19 cellular contexts compared by ENCODE assay signal in the genomic region with DNA sequence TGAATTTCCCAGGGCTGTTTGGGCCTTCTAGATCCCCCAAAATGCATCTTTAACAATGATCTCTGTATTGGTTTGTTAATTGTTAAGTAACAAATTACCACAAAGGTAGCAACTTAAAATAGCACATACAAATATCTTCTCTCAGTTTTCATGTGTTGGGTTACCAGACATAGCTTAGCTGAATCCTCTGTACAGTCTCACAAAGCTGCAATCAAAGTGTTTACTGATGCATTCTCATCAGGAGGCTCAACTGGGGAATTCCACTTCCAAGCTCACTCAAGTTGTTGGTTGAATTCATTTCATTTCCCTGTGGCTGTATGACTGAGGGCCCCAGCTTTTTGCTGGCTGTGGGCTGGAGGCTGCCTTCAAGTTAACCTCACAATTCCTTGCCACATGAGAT.
DNase-seq lines count a peak whose midpoint lies in the region; ATAC-seq and TF ChIP-seq lines count a peak whose summit lies in the region.
"Had no signal": no experiment of that assay in that cellular context is flagged by ENCODE, and none has a peak within 500 bp of the region (broad histone marks: within the 10 kb centered on the region; RNA-seq: fewer than 3 reads in every experiment).

No MANE protein-coding gene starts in this region.

- peak; percentile 48 for ATAC-seq in GM18861 (IDR thresholded peaks at IDR 0.05; ENCODE audit: unreplicated experiment)
- ATAC-seq in GM19463 (IDR thresholded peaks at IDR 0.05; ENCODE audit: unreplicated experiment), result peak; percentile 53
- ATAC-seq in activated T-helper 17 cell treated with anti-CD3 and anti-CD28 coated beads, Interleukin-2, amount 50 U/mL, for 72 hours (replicated peaks), result peak; percentile 65

- intact Hi-C loops in activated naive CD4-positive, alpha-beta T cell treated with anti-CD3 and anti-CD28 coated beads for 36 hours (cut with micrococcal nuclease), result loop anchor here (1.0 to 10.0 kb wide), 2 partner anchors 11 to 225 kb away; no protein-coding TSS in a partner anchor

- H3K4me3 Mint-ChIP-seq in activated naive CD4-positive, alpha-beta T cell treated with anti-CD3 and anti-CD28 coated beads for 36 hours, result no peak overlapping the region
- no peak overlapping the region for H3K4me3 Mint-ChIP-seq in activated naive CD4-positive, alpha-beta T cell treated with anti-CD3 and anti-CD28 coated beads, Interleukin-2, amount 10 ng/mL, durations not matched to agents 7 days and 5 days
- H3K4me3 Mint-ChIP-seq in activated T-helper 17 cell treated with anti-CD3 and anti-CD28 coated beads, Interleukin-2, amount 50 U/mL, for 72 hours, result peak overlapping the region; percentile 7
- no peak overlapping the region for H3K4me3 Mint-ChIP-seq in nephron progenitor cell
- H3K4me3 Mint-ChIP-seq: B cell, CD14-positive monocyte had no signal

- H3K4me1 Mint-ChIP-seq in activated naive CD4-positive, alpha-beta T cell treated with anti-CD3 and anti-CD28 coated beads for 36 hours (ENCODE audit: low read depth), result peaks cover 56% of the 10 kb centered on the region
- H3K4me1 Mint-ChIP-seq in activated naive CD4-positive, alpha-beta T cell treated with anti-CD3 and anti-CD28 coated beads, Interleukin-2, amount 10 ng/mL, durations not matched to agents 7 days and 5 days, result peaks cover 67% of the 10 kb centered on the region
- H3K4me1 Mint-ChIP-seq in activated T-helper 17 cell treated with anti-CD3 and anti-CD28 coated beads, Interleukin-2, amount 50 U/mL, for 72 hours, result peaks cover 15% of the 10 kb centered on the region
- peaks cover 45% of the 10 kb centered on the region for H3K4me1 Mint-ChIP-seq in nephron progenitor cell

- H3K9me3 Mint-ChIP-seq in activated naive CD4-positive, alpha-beta T cell treated with anti-CD3 and anti-CD28 coated beads for 36 hours, result peaks cover 11% of the 10 kb centered on the region
- H3K9me3 Mint-ChIP-seq in activated naive CD4-positive, alpha-beta T cell treated with anti-CD3 and anti-CD28 coated beads, Interleukin-2, amount 10 ng/mL, durations not matched to agents 7 days and 5 days, result peaks cover 38% of the 10 kb centered on the region
- peaks cover 5% of the 10 kb centered on the region for H3K9me3 Mint-ChIP-seq in activated T-helper 17 cell treated with anti-CD3 and anti-CD28 coated beads, Interleukin-2, amount 50 U/mL, for 72 hours
- peaks cover 20% of the 10 kb centered on the region for H3K9me3 Mint-ChIP-seq in nephron progenitor cell

- CTCF ChIA-PET in activated naive CD4-positive, alpha-beta T cell treated with anti-CD3 and anti-CD28 coated beads for 36 hours (lab: Charles Lee), result interaction anchor here (0.6 to 3.1 kb wide), 4 partner anchors 26 to 717 kb away, joined by 3 to 8 read pairs (median 3); no protein-coding TSS in a partner anchor
- CTCF ChIA-PET in activated naive CD4-positive, alpha-beta T cell treated with anti-CD3 and anti-CD28 coated beads, Interleukin-2, amount 10 ng/mL, durations not matched to agents 7 days and 5 days (lab: Charles Lee), result interaction anchor here (1.2 to 1.3 kb wide), 2 partner anchors 10 to 37 kb away, joined by 3 to 4 read pairs; no protein-coding TSS in a partner anchor

- H3K27ac Mint-ChIP-seq in activated naive CD4-positive, alpha-beta T cell treated with anti-CD3 and anti-CD28 coated beads for 36 hours, result peak overlapping the region; percentile 47
- no peak overlapping the region for H3K27ac Mint-ChIP-seq in activated naive CD4-positive, alpha-beta T cell treated with anti-CD3 and anti-CD28 coated beads, Interleukin-2, amount 10 ng/mL, durations not matched to agents 7 days and 5 days
- peak overlapping the region; percentile 19 for H3K27ac Mint-ChIP-seq in activated T-helper 17 cell treated with anti-CD3 and anti-CD28 coated beads, Interleukin-2, amount 50 U/mL, for 72 hours
- H3K27ac Mint-ChIP-seq in nephron progenitor cell, result no peak overlapping the region

- peaks cover 10% of the 10 kb centered on the region for H3K27me3 Mint-ChIP-seq in activated naive CD4-positive, alpha-beta T cell treated with anti-CD3 and anti-CD28 coated beads for 36 hours (ENCODE audit: low read depth)
- H3K27me3 Mint-ChIP-seq in activated naive CD4-positive, alpha-beta T cell treated with anti-CD3 and anti-CD28 coated beads, Interleukin-2, amount 10 ng/mL, durations not matched to agents 7 days and 5 days, result peaks cover 52% of the 10 kb centered on the region
- peaks cover 9% of the 10 kb centered on the region for H3K27me3 Mint-ChIP-seq in activated T-helper 17 cell treated with anti-CD3 and anti-CD28 coated beads, Interleukin-2, amount 50 U/mL, for 72 hours
- H3K27me3 Mint-ChIP-seq in nephron progenitor cell (ENCODE audit: low read depth, poor library complexity), result peaks cover 23% of the 10 kb centered on the region

- no peak for TF ChIP-seq CTCF in nephron progenitor cell (IDR thresholded peaks at IDR 0.05)

- H3K36me3 Mint-ChIP-seq in activated naive CD4-positive, alpha-beta T cell treated with anti-CD3 and anti-CD28 coated beads for 36 hours (ENCODE audit: low read depth), result peaks cover 12% of the 10 kb centered on the region
- H3K36me3 Mint-ChIP-seq in activated naive CD4-positive, alpha-beta T cell treated with anti-CD3 and anti-CD28 coated beads, Interleukin-2, amount 10 ng/mL, durations not matched to agents 7 days and 5 days, result peaks cover 34% of the 10 kb centered on the region
- H3K36me3 Mint-ChIP-seq in activated T-helper 17 cell treated with anti-CD3 and anti-CD28 coated beads, Interleukin-2, amount 50 U/mL, for 72 hours (ENCODE audit: low read depth), result peaks cover 6% of the 10 kb centered on the region
- peaks cover 11% of the 10 kb centered on the region for H3K36me3 Mint-ChIP-seq in nephron progenitor cell (ENCODE audit: low read depth)

- peak; percentile 42 for DNase-seq in activated naive CD4-positive, alpha-beta T cell treated with anti-CD3 and anti-CD28 coated beads for 36 hours
- DNase-seq in activated naive CD4-positive, alpha-beta T cell treated with anti-CD3 and anti-CD28 coated beads, Interleukin-2, amount 10 ng/mL, durations not matched to agents 7 days and 5 days, result no peak
- DNase-seq in nephron progenitor cell (no peak), NCI-H146 treated with DMSO at 0.1 percent for 48 hours (lab: John Stamatoyannopoulos, UW; ENCODE audit: unreplicated experiment) (no peak), occipital lobe (lab: John Stamatoyannopoulos, UW) (no peak)
- DNase-seq: H7; KG1; NCI-H1105; NCI-H146; NCI-H2029 treated with DMSO at 0.1 percent for 48 hours; NCI-H226; NCI-H510A treated with DMSO at 0.1 percent for 48 hours; NCI-H748 treated with DMSO at 0.1 percent for 48 hours; NK-92 treated with Interleukin-12 subunit alpha and Interleukin-12 subunit beta, amount 100 ng/mL, for 24 hours had no signal

Comparison
In these comparisons a context has a peak if more than half of its experiments do, and no peak if none do; other contexts are left out.
1. H3K27ac Mint-ChIP-seq: peak in activated naive CD4-positive, alpha-beta T cell treated with anti-CD3 and anti-CD28 coated beads for 36 hours (single experiment) and activated T-helper 17 cell treated with anti-CD3 and anti-CD28 coated beads, Interleukin-2, amount 50 U/mL, for 72 hours (single experiment); none in activated naive CD4-positive, alpha-beta T cell treated with anti-CD3 and anti-CD28 coated beads, Interleukin-2, amount 10 ng/mL, durations not matched to agents 7 days and 5 days (single experiment) and nephron progenitor cell (single experiment).
2. Peak in every context shown above with its lines, with median percentiles within 50 percentile points of each other: ATAC-seq.